ENCODE assay signal across 1 cellular context in genomic region chr5:65992630-65993029, GRCh38.
TF ChIP-seq lines count a peak whose summit lies in the region.

No MANE protein-coding gene starts in this region.

TF ChIP-seq in GM23338, 12 proteins besides CTCF, POLR2A, EP300 and RAD21 (continued from another document):
- TF ChIP-seq ZNF462 (CRISPR knock-in tag; IDR thresholded peaks at IDR 0.05) (no peak), CREB1 (CRISPR knock-in tag; IDR thresholded peaks at IDR 0.05; ENCODE audit: low read depth) (no peak), EZH2 (IDR thresholded peaks at IDR 0.05; ENCODE audit: low read depth, unreplicated experiment) (no peak), ETS1 (IDR thresholded peaks at IDR 0.05) (no peak), ZNF114 (CRISPR knock-in tag; IDR thresholded peaks at IDR 0.05) (no peak)
